8 cellular contexts compared by ENCODE assay signal in genomic region chr16:29996773-29997250, GRCh38. TPM values are rescaled to one million over a fixed set of nuclear protein-coding genes. Genes with fewer than 3 reads are reported as not detected.
DNase-seq lines count a peak whose midpoint lies in the region; ATAC-seq, FAIRE-seq and TF ChIP-seq lines count a peak whose summit lies in the region.

No MANE protein-coding gene starts in this region.

- H3K27me3 ChIP-seq in SJSA1 (replicated peaks) (no peaks in the 10 kb centered on the region), gastrocnemius medialis (no peaks in the 10 kb centered on the region)

- FAIRE-seq in RCC 7860 (lab: Jason Lieb, UNC): no peak

- H3K4me1 ChIP-seq in SJSA1 (replicated peaks) (peaks cover 22% of the 10 kb centered on the region), gastrocnemius medialis (peaks cover 17 to 21% of the 10 kb centered on the region in 2 donors)

- H3K36me3 ChIP-seq in SJSA1 (peaks cover 76% of the 10 kb centered on the region), gastrocnemius medialis (peaks cover 0 to 49% of the 10 kb centered on the region in 2 donors)

- H3K4me3 ChIP-seq in SJSA1: peak overlapping the region; percentile 55
- peak overlapping the region; percentile 93 for H3K4me3 ChIP-seq in fibroblast of the aortic adventitia (ENCODE audit: low read depth, low read length)
- H3K4me3 ChIP-seq in gastrocnemius medialis: peak overlapping the region; percentile 79 to 100 (median 90)

- in situ Hi-C loops in gastrocnemius medialis (cut with MboI; ENCODE audit: low sequenced_read_pairs in 4 of 4): no loop called here

- no peaks in the 10 kb centered on the region for H3K9me3 ChIP-seq in SJSA1 (replicated peaks)
- no peaks in the 10 kb centered on the region for H3K9me3 ChIP-seq in gastrocnemius medialis

- intact Hi-C loops in gastrocnemius medialis (cut with DNase I; ENCODE audit: low total_unique reads): loop anchor here (1.0 to 10.0 kb wide), 7 partner anchors 24 to 1075 kb away; partner anchors contain the start of genes KIF22, PAGR1, TAOK2 and TMEM219

- TF ChIP-seq POLR2A in gastrocnemius medialis (IDR thresholded peaks at IDR 0.05): no peak

- DNase-seq in SJSA1 (ENCODE audit: low read depth in 1 of 2, low spot score in 2 of 2) (no peak), fibroblast of the aortic adventitia (ENCODE audit: low read depth) (no peak), gastrocnemius medialis (no peak), RCC 7860 (ENCODE audit: low spot score) (no peak), AG08395 (ENCODE audit: low spot score) (no peak), cerebellar cortex (ENCODE audit: low spot score) (no peak)

- no peak overlapping the region for H3K27ac ChIP-seq in SJSA1
- H3K27ac ChIP-seq in gastrocnemius medialis: peak overlapping the region; percentile 95 to 100 (median 99)

- TF ChIP-seq CTCF in fibroblast of the aortic adventitia (IDR thresholded peaks at IDR 0.05; ENCODE audit: insufficient read depth, low read length) (no peak), gastrocnemius medialis (IDR thresholded peaks at IDR 0.05 in 4 of 5, conservative IDR thresholded peaks at IDR 0.05 in 1 of 5) (no peak)

- peak; percentile 5 for ATAC-seq in GM21723 (IDR thresholded peaks at IDR 0.05; ENCODE audit: unreplicated experiment)
- ATAC-seq in gastrocnemius medialis: no peak
- ATAC-seq in GM19467 (IDR thresholded peaks at IDR 0.05; ENCODE audit: unreplicated experiment): no peak

RNA-seq across cellular contexts. Expression of gene INO80E, which starts 0.8 kb away (rescaled TPM):
- total RNA-seq in SJSA1 (2014; rRNA removed; shearing (Covaris generic)): 92.7 and 93.4 TPM in 2 replicates
- total RNA-seq in fibroblast of the aortic adventitia (ENCODE audit: low replicate concordance) (6.5 and 36.5 TPM in 2 replicates), gastrocnemius medialis (10 to 100 TPM; 45.4 to 74.8 (median 55.5) TPM)

RNA-seq across cellular contexts. Expression of gene HIRIP3, which starts 1.4 kb away (rescaled TPM):
- total RNA-seq in SJSA1 (2014; rRNA removed; shearing (Covaris generic)): 20.3 and 28.0 TPM in 2 replicates
- 13.6 and 14.4 TPM in 2 replicates for total RNA-seq in fibroblast of the aortic adventitia (ENCODE audit: low replicate concordance)
- 10 to 100 TPM; 13.5 to 25.6 (median 17.2) TPM for total RNA-seq in gastrocnemius medialis

RNA-seq across cellular contexts. Expression of gene DOC2A, which starts 14.0 kb away (rescaled TPM):
- not detected in 2 replicates for total RNA-seq in SJSA1 (2014; rRNA removed; shearing (Covaris generic))
- not detected in 2 replicates for total RNA-seq in fibroblast of the aortic adventitia (ENCODE audit: low replicate concordance)
- not detected for total RNA-seq in gastrocnemius medialis

RNA-seq across cellular contexts. Expression of gene TAOK2, which starts 23.1 kb away (rescaled TPM):
- total RNA-seq in SJSA1 (2014; rRNA removed; shearing (Covaris generic)): 55.7 and 65.8 TPM in 2 replicates
- total RNA-seq in fibroblast of the aortic adventitia (ENCODE audit: low replicate concordance): 44.6 and 57.2 TPM in 2 replicates
- 10 to 100 TPM; 15.9 to 31.0 (median 22.1) TPM for total RNA-seq in gastrocnemius medialis

RNA-seq across cellular contexts. Expression of gene C16orf92, which starts 26.2 kb away (rescaled TPM):
- total RNA-seq in SJSA1 (2014; rRNA removed; shearing (Covaris generic)): not detected in 2 replicates
- not detected in 2 replicates for total RNA-seq in fibroblast of the aortic adventitia (ENCODE audit: low replicate concordance)
- total RNA-seq in gastrocnemius medialis: not detected
